In genomic region chr12:56028511-56029165, GRCh38 we compare ENCODE assay signal across 12 cellular contexts. TPM values are rescaled to one million over a fixed set of nuclear protein-coding genes. Genes with fewer than 3 reads are reported as not detected.
A peak's percentile ranks its signal among the peaks of the same experiment; 100 is the strongest.
DNase-seq lines count a peak whose midpoint lies in the region; ATAC-seq and TF ChIP-seq lines count a peak whose summit lies in the region.
"Had no signal": no experiment of that assay in that cellular context is flagged by ENCODE, and none has a peak within 500 bp of the region (broad histone marks: within the 10 kb centered on the region; RNA-seq: fewer than 3 reads in every experiment).

No MANE protein-coding gene starts in this region.

- ATAC-seq in GM19467 (IDR thresholded peaks at IDR 0.05; ENCODE audit: unreplicated experiment): no peak
- ATAC-seq: T-cell had no signal

- no peak overlapping the region for H3K4me3 Mint-ChIP-seq in CD14-positive monocyte
- H3K4me3 Mint-ChIP-seq: CD8-positive, alpha-beta memory T cell; T-cell had no signal

- no peaks in the 10 kb centered on the region for H3K9me3 ChIP-seq in adipocyte (ENCODE audit: control insufficient read depth, low read length)
- no peaks in the 10 kb centered on the region for H3K9me3 ChIP-seq in mesenchymal stem cell (ENCODE audit: control insufficient read depth, low read length)
- H3K9me3 ChIP-seq in effector memory CD4-positive, alpha-beta T cell (ENCODE audit: control insufficient read depth, low read length): no peaks in the 10 kb centered on the region

- H3K27ac Mint-ChIP-seq in CD14-positive monocyte: peak overlapping the region in 1 of 7 donors; percentile 21

- no peak overlapping the region for H2BK5ac ChIP-seq in mesenchymal stem cell (ENCODE audit: low read depth, low read length, poor library complexity, severe bottlenecking)

- WGBS in mesenchymal stem cell: 78% methylated on average over 5 of the region's 5 CpGs

- TF ChIP-seq CTCF in 22Rv1 (IDR thresholded peaks at IDR 0.05) (no peak), CD14-positive monocyte (IDR thresholded peaks at IDR 0.05) (no peak)

- H3K14ac ChIP-seq in mesenchymal stem cell (ENCODE audit: low read length in 2 of 2): no peak overlapping the region

- no peak overlapping the region for H3K4me2 ChIP-seq in mesenchymal stem cell (ENCODE audit: low read length, poor library complexity, severe bottlenecking)

- H3K36me3 ChIP-seq in adipocyte (ENCODE audit: control insufficient read depth, insufficient read depth, low read length, severe bottlenecking) (peaks cover 29% of the 10 kb centered on the region), mesenchymal stem cell (ENCODE audit: control insufficient read depth in 1 of 2, insufficient read depth in 2 of 2, low read depth in 1 of 2, low read length in 2 of 2) (peaks cover 47 to 49% of the 10 kb centered on the region in 2 experiments)
- H3K36me3 ChIP-seq in effector memory CD4-positive, alpha-beta T cell (ENCODE audit: control insufficient read depth, insufficient read depth, low read length): peaks cover 29% of the 10 kb centered on the region

- H3K4me1 Mint-ChIP-seq in CD14-positive monocyte: no peaks in the 10 kb centered on the region

- peaks cover 31 to 40% of the 10 kb centered on the region in 2 donors for H3K36me3 Mint-ChIP-seq in CD14-positive monocyte

- H2BK15ac ChIP-seq in mesenchymal stem cell (ENCODE audit: low read depth, poor library complexity, severe bottlenecking): no peak overlapping the region

- H3K27me3 ChIP-seq in adipocyte (replicated peaks; ENCODE audit: control insufficient read depth, insufficient read depth, low read length): no peaks in the 10 kb centered on the region
- no peaks in the 10 kb centered on the region for H3K27me3 ChIP-seq in mesenchymal stem cell (ENCODE audit: control insufficient read depth in 1 of 2, insufficient read depth in 1 of 2, low read length in 2 of 2)
- H3K27me3 ChIP-seq in effector memory CD4-positive, alpha-beta T cell (replicated peaks; ENCODE audit: control insufficient read depth, insufficient read depth, low read length, poor library complexity, severe bottlenecking): no peaks in the 10 kb centered on the region

- no peak overlapping the region for H3K4ac ChIP-seq in mesenchymal stem cell (ENCODE audit: low read depth in 1 of 2, low read length in 2 of 2)

- peaks cover 0 to 6% (median 0%) of the 10 kb centered on the region in 3 donors for H3K27me3 Mint-ChIP-seq in CD14-positive monocyte (ENCODE audit: low read depth in 3 of 3)
- H3K27me3 Mint-ChIP-seq: T-cell had no signal

- DNase-seq in GM03348 (ENCODE audit: low spot score) (peak; percentile 17), adipocyte (ENCODE audit: low read depth) (no peak), mesenchymal stem cell (no peak), CD14-positive monocyte (ENCODE audit: low spot score) (no peak)
- DNase-seq in effector memory CD4-positive, alpha-beta T cell: no peak
- DNase-seq in stimulated activated naive CD4-positive, alpha-beta T cell (lab: John Stamatoyannopoulos, UW): no peak
- DNase-seq: CD8-positive, alpha-beta memory T cell; NCI-H2081; stimulated activated naive CD4-positive, alpha-beta T cell treated with Interleukin-2 at 50 U/mL for 16 hours; T-cell had no signal

- no peaks in the 10 kb centered on the region for H3K9me3 Mint-ChIP-seq in CD14-positive monocyte
- H3K9me3 Mint-ChIP-seq: CD8-positive, alpha-beta memory T cell; T-cell had no signal

- H3K4me3 ChIP-seq in adipocyte (ENCODE audit: low read length) (no peak overlapping the region), mesenchymal stem cell (ENCODE audit: insufficient read depth in 1 of 2, low read depth in 1 of 2, low read length in 2 of 2) (peak overlapping the region in 1 of 2 experiments; percentile 3)
- H3K4me3 ChIP-seq in effector memory CD4-positive, alpha-beta T cell (ENCODE audit: insufficient read depth, low read depth, low read length, poor library complexity, severe bottlenecking): no peak overlapping the region

- H4K91ac ChIP-seq in mesenchymal stem cell (ENCODE audit: low read length): no peak overlapping the region

- H2BK120ac ChIP-seq in mesenchymal stem cell (ENCODE audit: low read depth, low read length): no peak overlapping the region

- H4K8ac ChIP-seq in mesenchymal stem cell (ENCODE audit: low read length): no peak overlapping the region

- no peak overlapping the region for H2BK12ac ChIP-seq in mesenchymal stem cell (ENCODE audit: low read length in 2 of 2)

- no peak overlapping the region for H3K18ac ChIP-seq in mesenchymal stem cell (ENCODE audit: low read depth in 1 of 2, low read length in 2 of 2)

- H3K23ac ChIP-seq in mesenchymal stem cell (ENCODE audit: low read length in 2 of 2): no peak overlapping the region

- peaks cover 18% of the 10 kb centered on the region for H3K4me1 ChIP-seq in adipocyte (ENCODE audit: control insufficient read depth, insufficient read depth, low read length)
- H3K4me1 ChIP-seq in mesenchymal stem cell (ENCODE audit: control insufficient read depth, insufficient read depth, low read depth, low read length): no peaks in the 10 kb centered on the region
- no peaks in the 10 kb centered on the region for H3K4me1 ChIP-seq in effector memory CD4-positive, alpha-beta T cell (ENCODE audit: control insufficient read depth, insufficient read depth, low read length, poor library complexity, severe bottlenecking)

- H2AFZ ChIP-seq in mesenchymal stem cell (ENCODE audit: low read depth, low read length): no peak overlapping the region

- H3K27ac ChIP-seq in 22Rv1 (peak overlapping the region; percentile 25), mesenchymal stem cell (ENCODE audit: low read length, poor library complexity, severe bottlenecking) (no peak overlapping the region)
- H3K27ac ChIP-seq in effector memory CD4-positive, alpha-beta T cell (ENCODE audit: insufficient read depth, low read length, poor library complexity, severe bottlenecking): no peak overlapping the region

- peak overlapping the region; percentile 76 for H3K9ac ChIP-seq in adipocyte (ENCODE audit: low read length)
- H3K9ac ChIP-seq in mesenchymal stem cell (ENCODE audit: low read length): peak overlapping the region; percentile 74

- no peak overlapping the region for H2AK5ac ChIP-seq in mesenchymal stem cell (ENCODE audit: low read length, severe bottlenecking)

- intact Hi-C loops in CD14-positive monocyte (cut with micrococcal nuclease): loop anchor here in 1 of 2 donors (2.0 to 10.0 kb wide), 2 partner anchors 32 to 284 kb away; partner anchors contain the start of genes GDF11 and SUOX

- H3K79me1 ChIP-seq in mesenchymal stem cell (replicated peaks; ENCODE audit: low read length, poor library complexity, severe bottlenecking): peaks cover 8% of the 10 kb centered on the region

RNA-seq across cellular contexts. Expression of gene IKZF4, which starts 7.8 kb away (rescaled TPM):
- 10.6 TPM for polyA plus RNA-seq in mesenchymal stem cell (2013, experiment 1 of 2)
- polyA plus RNA-seq in mesenchymal stem cell (2013, experiment 2 of 2): 10.1 TPM
- polyA plus RNA-seq in CD14-positive monocyte: 1 to 10 TPM in 1 of 2 donors, under 1 TPM in 1; 0.09 to 1.3 TPM

RNA-seq across cellular contexts. Expression of gene RPS26, which starts 13.1 kb away (rescaled TPM):
- polyA plus RNA-seq in mesenchymal stem cell (2013, experiment 1 of 2): 914 TPM
- polyA plus RNA-seq in mesenchymal stem cell (2013, experiment 2 of 2): 925 TPM
- 100 to 1,000 TPM; 238 to 286 TPM for polyA plus RNA-seq in CD14-positive monocyte

RNA-seq across cellular contexts. Expression of gene SUOX, which starts 31.6 kb away (rescaled TPM):
- 15.7 TPM for polyA plus RNA-seq in mesenchymal stem cell (2013, experiment 1 of 2)
- 14.2 TPM for polyA plus RNA-seq in mesenchymal stem cell (2013, experiment 2 of 2)
- 10 to 100 TPM in 1 of 2 donors, 1 to 10 TPM in 1; 9.7 to 14.4 TPM for polyA plus RNA-seq in CD14-positive monocyte

RNA-seq across cellular contexts. Expression of gene ERBB3, which starts 51.3 kb away (rescaled TPM):
- polyA plus RNA-seq in mesenchymal stem cell (2013, experiment 1 of 2): 0.17 TPM
- polyA plus RNA-seq in mesenchymal stem cell (2013, experiment 2 of 2): 0.10 TPM
- not detected for polyA plus RNA-seq in CD14-positive monocyte

RNA-seq across cellular contexts. Expression of gene RAB5B, which starts 54.8 kb away (rescaled TPM):
- 108 TPM for polyA plus RNA-seq in mesenchymal stem cell (2013, experiment 1 of 2)
- polyA plus RNA-seq in mesenchymal stem cell (2013, experiment 2 of 2): 107 TPM
- 10 to 100 TPM; 48.5 to 63.0 TPM for polyA plus RNA-seq in CD14-positive monocyte
